In the genomic region with DNA sequence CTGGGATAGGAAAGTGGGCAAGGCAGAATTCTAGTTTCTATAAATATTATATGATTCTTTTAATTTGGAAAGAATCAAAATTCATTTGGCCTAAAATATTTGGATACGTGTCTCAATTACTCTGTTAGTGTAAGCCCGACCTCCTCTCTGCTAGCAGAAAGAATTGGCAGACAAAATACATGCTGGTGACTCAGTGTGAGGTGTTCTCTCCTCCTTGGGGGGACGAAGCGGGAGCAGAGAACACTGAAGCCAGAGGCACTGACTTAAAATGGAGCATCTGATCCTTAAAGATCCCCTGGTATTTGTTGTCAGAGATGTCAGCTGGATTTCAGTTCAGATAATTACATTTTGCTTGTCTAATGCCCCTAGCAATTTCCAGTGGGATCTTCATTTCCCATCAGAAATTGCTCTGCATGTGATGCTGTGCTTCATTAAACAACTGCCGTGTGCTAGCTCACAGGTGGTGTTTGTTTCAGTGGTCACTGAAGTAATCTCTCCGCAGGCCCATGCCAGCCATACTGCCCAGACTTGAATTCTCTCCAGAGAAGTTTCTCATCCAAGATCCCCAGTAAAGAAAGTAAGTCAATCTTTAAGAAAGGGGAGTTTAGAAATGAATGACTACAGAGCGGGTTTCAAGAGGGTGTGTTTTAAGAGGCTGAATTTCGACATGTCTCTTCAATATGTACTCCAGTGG, we compare ENCODE assay signal across 14 cellular contexts.
DNase-seq lines count a peak whose midpoint lies in the region; TF ChIP-seq lines count a peak whose summit lies in the region.
"Had no signal": no experiment of that assay in that cellular context is flagged by ENCODE, and none has a peak within 500 bp of the region (broad histone marks: within the 10 kb centered on the region; RNA-seq: fewer than 3 reads in every experiment).

No MANE protein-coding gene starts in this region.

- peak overlapping the region; percentile 20 for H3K27ac Mint-ChIP-seq in endodermal cell
- H3K27ac Mint-ChIP-seq: activated CD4-positive, alpha-beta memory T cell treated with anti-CD3 and anti-CD28 coated beads for 36 hours; activated naive CD4-positive, alpha-beta T cell treated with anti-CD3 and anti-CD28 coated beads, Interleukin-2, amount 50 U/mL, for 24 hours had no signal

- H3K9ac ChIP-seq in OCI-LY3 (ENCODE audit: low read length), result no peak overlapping the region
- no peak overlapping the region for H3K9ac ChIP-seq in endodermal cell (ENCODE audit: extremely low read depth, low read length, poor library complexity, severe bottlenecking)

- peaks cover 7% of the 10 kb centered on the region for H3K4me1 ChIP-seq in OCI-LY3 (ENCODE audit: low read length)
- peaks cover 6% of the 10 kb centered on the region for H3K4me1 ChIP-seq in endodermal cell (ENCODE audit: control insufficient read depth, insufficient read depth, low read length)
- H3K4me1 ChIP-seq in adrenal gland (replicated peaks in 1 of 2), result no peaks in the 10 kb centered on the region

- no peaks in the 10 kb centered on the region for H4K20me1 ChIP-seq in OCI-LY3 (ENCODE audit: insufficient read depth, low read length)

- H3K36me3 Mint-ChIP-seq in endodermal cell (ENCODE audit: low read depth), result no peaks in the 10 kb centered on the region
- H3K36me3 Mint-ChIP-seq: activated CD4-positive, alpha-beta memory T cell treated with anti-CD3 and anti-CD28 coated beads for 36 hours; activated naive CD4-positive, alpha-beta T cell treated with anti-CD3 and anti-CD28 coated beads, Interleukin-2, amount 50 U/mL, for 24 hours had no signal

- DNase-seq in EL (peak; percentile 66), endodermal cell (no peak), myocyte (ENCODE audit: low read depth) (peak; percentile 15), NCI-H1694 (lab: John Stamatoyannopoulos, UW) (no peak), D341Med (ENCODE audit: low spot score) (no peak), adrenal gland (no peak), nucleus accumbens (lab: John Stamatoyannopoulos, UW) (no peak)
- DNase-seq: activated CD4-positive, alpha-beta memory T cell treated with anti-CD3 and anti-CD28 coated beads for 36 hours; MV-4-11; NCI-H524 treated with DMSO at 0.1 percent for 48 hours; stimulated activated CD4-positive, alpha-beta T cell treated with anti-CD3 and anti-CD28 coated beads, Interleukin-12 subunit alpha, Interleukin-12 subunit beta, amount 100 ng/mL, for 4 hours; SW 1271 had no signal

- H3K4me3 ChIP-seq in OCI-LY3 (ENCODE audit: low read length), result no peak overlapping the region
- no peak overlapping the region for H3K4me3 ChIP-seq in endodermal cell (ENCODE audit: low read length)
- no peak overlapping the region for H3K4me3 ChIP-seq in adrenal gland

- H3K4me1 Mint-ChIP-seq in endodermal cell, result peaks cover 17% of the 10 kb centered on the region
- H3K4me1 Mint-ChIP-seq: activated naive CD4-positive, alpha-beta T cell treated with anti-CD3 and anti-CD28 coated beads, Interleukin-2, amount 50 U/mL, for 24 hours had no signal

- no peak for TF ChIP-seq POLR2A in adrenal gland (IDR thresholded peaks at IDR 0.05)

- H3K27me3 Mint-ChIP-seq in endodermal cell (ENCODE audit: insufficient read depth), result no peaks in the 10 kb centered on the region
- H3K27me3 Mint-ChIP-seq: activated CD4-positive, alpha-beta memory T cell treated with anti-CD3 and anti-CD28 coated beads for 36 hours; activated naive CD4-positive, alpha-beta T cell treated with anti-CD3 and anti-CD28 coated beads, Interleukin-2, amount 50 U/mL, for 24 hours had no signal

- H3K4me3 Mint-ChIP-seq in endodermal cell, result peak overlapping the region; percentile 5
- H3K4me3 Mint-ChIP-seq: activated CD4-positive, alpha-beta memory T cell treated with anti-CD3 and anti-CD28 coated beads for 36 hours; activated naive CD4-positive, alpha-beta T cell treated with anti-CD3 and anti-CD28 coated beads, Interleukin-2, amount 50 U/mL, for 24 hours had no signal

- H2AFZ ChIP-seq in OCI-LY3 (ENCODE audit: low read depth, low read length), result peak overlapping the region; percentile 20; the same call in 1 of the 2 replicates

- H3K36me3 ChIP-seq in OCI-LY3 (replicated peaks; ENCODE audit: low read depth, low read length), result no peaks in the 10 kb centered on the region
- H3K36me3 ChIP-seq in endodermal cell (ENCODE audit: control insufficient read depth, insufficient read depth, low read length), result no peaks in the 10 kb centered on the region
- H3K36me3 ChIP-seq in adrenal gland (replicated peaks in 1 of 2), result no peaks in the 10 kb centered on the region

- TF ChIP-seq CTCF in OCI-LY3 (IDR thresholded peaks at IDR 0.05; ENCODE audit: low read depth, low read length) (no peak), endodermal cell (conservative IDR thresholded peaks at IDR 0.05) (no peak), adrenal gland (IDR thresholded peaks at IDR 0.05) (no peak)

- H3K9me3 ChIP-seq in OCI-LY3 (ENCODE audit: insufficient read depth, low read length) (no peaks in the 10 kb centered on the region), endodermal cell (ENCODE audit: control insufficient read depth, low read length) (no peaks in the 10 kb centered on the region), adrenal gland (replicated peaks in 1 of 3) (no peaks in the 10 kb centered on the region)

- no peaks in the 10 kb centered on the region for H3K79me2 ChIP-seq in OCI-LY3 (ENCODE audit: low read length)

- H3K27ac ChIP-seq in OCI-LY3 (ENCODE audit: low read length) (no peak overlapping the region), endodermal cell (ENCODE audit: low read depth, low read length) (no peak overlapping the region), adrenal gland (no peak overlapping the region)

- intact Hi-C loops in adrenal gland (cut with DNase I), result no loop called here

- WGBS in endodermal cell (ENCODE audit: insufficient coverage in 1 of 2, insufficient read length in 1 of 2), 2 experiments, result 88 to 94% methylated on average over 6 to 8 of the region's 8 CpGs
- 78 to 87% (median 79%) methylated on average over 8 of the region's 8 CpGs for WGBS in adrenal gland, 4 donors

- no peak overlapping the region for H3K4me2 ChIP-seq in OCI-LY3 (ENCODE audit: low read length)

- H3K9me3 Mint-ChIP-seq in endodermal cell, result peaks cover under 1% of the 10 kb centered on the region
- H3K9me3 Mint-ChIP-seq: activated CD4-positive, alpha-beta memory T cell treated with anti-CD3 and anti-CD28 coated beads for 36 hours; activated naive CD4-positive, alpha-beta T cell treated with anti-CD3 and anti-CD28 coated beads, Interleukin-2, amount 50 U/mL, for 24 hours had no signal

- H3K27me3 ChIP-seq in OCI-LY3 (ENCODE audit: low read depth, low read length), result no peaks in the 10 kb centered on the region
- H3K27me3 ChIP-seq in endodermal cell (ENCODE audit: control insufficient read depth, insufficient read depth, low read length, poor library complexity, severe bottlenecking), result no peaks in the 10 kb centered on the region
- H3K27me3 ChIP-seq in adrenal gland, result no peaks in the 10 kb centered on the region

Comparison
In these comparisons a context has a peak if more than half of its experiments do, and no peak if none do; other contexts are left out.
1. DNase-seq: peak in EL (single experiment) and myocyte (single experiment); none in endodermal cell (single experiment), NCI-H1694 (single experiment), D341Med (single experiment), adrenal gland (0 of 7) and nucleus accumbens (0 of 56).